In genomic region chr2:9142551-9143263, GRCh38 we compare ENCODE assay signal across 1 cellular context.
TF ChIP-seq lines count a peak whose summit lies in the region.

No MANE protein-coding gene starts in this region.

TF ChIP-seq in HepG2, 621 proteins besides CTCF, POLR2A, EP300 and RAD21 (continued from another document):
- TF ChIP-seq SALL2 (CRISPR knock-in tag; IDR thresholded peaks at IDR 0.05) (peak; percentile 79), RFX3 (CRISPR knock-in tag; IDR thresholded peaks at IDR 0.05) (no peak), PHF21A (CRISPR knock-in tag; IDR thresholded peaks at IDR 0.05) (peak; percentile 58; the same call in 1 of the 2 replicates), ELF4 (CRISPR knock-in tag; IDR thresholded peaks at IDR 0.05; ENCODE audit: borderline replicate concordance) (no peak), HNF4A (CRISPR knock-in tag; IDR thresholded peaks at IDR 0.05) (peak; percentile 4; the same call in 1 of the 2 replicates), ZNF44 (CRISPR knock-in tag; IDR thresholded peaks at IDR 0.05) (no peak), RBAK (CRISPR knock-in tag; IDR thresholded peaks at IDR 0.05) (no peak), HNRNPH1 (optimal IDR thresholded peaks at IDR 0.05; ENCODE audit: low read depth, low read length) (no peak), RXRB (CRISPR knock-in tag; IDR thresholded peaks at IDR 0.05; ENCODE audit: borderline replicate concordance) (peak; percentile 84), MTF2 (CRISPR knock-in tag; IDR thresholded peaks at IDR 0.05; ENCODE audit: borderline replicate concordance) (peak; percentile 86; the same call in 1 of the 2 replicates), ZNF337 (CRISPR knock-in tag; IDR thresholded peaks at IDR 0.05; ENCODE audit: borderline replicate concordance, low read depth) (no peak), SRSF9 (IDR thresholded peaks at IDR 0.05; ENCODE audit: borderline replicate concordance, insufficient read depth, low read depth, low read length, poor library complexity, severe bottlenecking) (no peak), ZNF570 (CRISPR knock-in tag; IDR thresholded peaks at IDR 0.05; ENCODE audit: borderline replicate concordance) (no peak), ZNF292 (CRISPR knock-in tag; IDR thresholded peaks at IDR 0.05; ENCODE audit: borderline replicate concordance, low read depth) (0 out of 2 replicates have a peak, but pooled peaks have one; percentile 20), ZEB1 (IDR thresholded peaks at IDR 0.05; ENCODE audit: insufficient replicate concordance, low read depth) (no peak), ZKSCAN5 (CRISPR knock-in tag; IDR thresholded peaks at IDR 0.05) (0 out of 2 replicates have a peak, but pooled peaks have one; percentile 37), NR1H2 (CRISPR knock-in tag; IDR thresholded peaks at IDR 0.05; ENCODE audit: borderline replicate concordance, low read depth) (no peak), E2F5 (CRISPR knock-in tag; conservative IDR thresholded peaks at IDR 0.05) (no peak)
- TF ChIP-seq, protein P1, sequence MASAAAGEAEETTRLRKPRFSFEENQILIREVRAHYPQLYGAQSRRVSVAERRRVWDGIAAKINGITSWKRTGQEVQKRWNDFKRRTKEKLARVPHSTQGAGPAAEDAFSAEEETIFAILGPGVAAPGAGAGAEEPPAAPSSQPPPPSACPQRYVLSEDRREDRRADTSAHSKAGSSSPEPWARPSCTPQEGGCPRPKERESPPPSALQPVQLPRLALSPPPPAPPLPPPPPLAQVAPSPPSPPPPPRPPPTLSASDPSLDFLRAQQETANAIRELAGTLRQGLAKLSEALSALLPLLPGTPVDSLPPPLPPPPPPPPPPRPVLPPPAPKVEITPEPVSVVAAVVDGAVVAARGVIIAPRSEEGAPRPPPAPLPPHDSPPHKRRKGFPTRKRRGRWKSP (CRISPR knock-in tag; IDR thresholded peaks at IDR 0.05) = 0 out of 2 replicates have a peak, but pooled peaks have one; percentile 45
- TF ChIP-seq, protein P2, sequence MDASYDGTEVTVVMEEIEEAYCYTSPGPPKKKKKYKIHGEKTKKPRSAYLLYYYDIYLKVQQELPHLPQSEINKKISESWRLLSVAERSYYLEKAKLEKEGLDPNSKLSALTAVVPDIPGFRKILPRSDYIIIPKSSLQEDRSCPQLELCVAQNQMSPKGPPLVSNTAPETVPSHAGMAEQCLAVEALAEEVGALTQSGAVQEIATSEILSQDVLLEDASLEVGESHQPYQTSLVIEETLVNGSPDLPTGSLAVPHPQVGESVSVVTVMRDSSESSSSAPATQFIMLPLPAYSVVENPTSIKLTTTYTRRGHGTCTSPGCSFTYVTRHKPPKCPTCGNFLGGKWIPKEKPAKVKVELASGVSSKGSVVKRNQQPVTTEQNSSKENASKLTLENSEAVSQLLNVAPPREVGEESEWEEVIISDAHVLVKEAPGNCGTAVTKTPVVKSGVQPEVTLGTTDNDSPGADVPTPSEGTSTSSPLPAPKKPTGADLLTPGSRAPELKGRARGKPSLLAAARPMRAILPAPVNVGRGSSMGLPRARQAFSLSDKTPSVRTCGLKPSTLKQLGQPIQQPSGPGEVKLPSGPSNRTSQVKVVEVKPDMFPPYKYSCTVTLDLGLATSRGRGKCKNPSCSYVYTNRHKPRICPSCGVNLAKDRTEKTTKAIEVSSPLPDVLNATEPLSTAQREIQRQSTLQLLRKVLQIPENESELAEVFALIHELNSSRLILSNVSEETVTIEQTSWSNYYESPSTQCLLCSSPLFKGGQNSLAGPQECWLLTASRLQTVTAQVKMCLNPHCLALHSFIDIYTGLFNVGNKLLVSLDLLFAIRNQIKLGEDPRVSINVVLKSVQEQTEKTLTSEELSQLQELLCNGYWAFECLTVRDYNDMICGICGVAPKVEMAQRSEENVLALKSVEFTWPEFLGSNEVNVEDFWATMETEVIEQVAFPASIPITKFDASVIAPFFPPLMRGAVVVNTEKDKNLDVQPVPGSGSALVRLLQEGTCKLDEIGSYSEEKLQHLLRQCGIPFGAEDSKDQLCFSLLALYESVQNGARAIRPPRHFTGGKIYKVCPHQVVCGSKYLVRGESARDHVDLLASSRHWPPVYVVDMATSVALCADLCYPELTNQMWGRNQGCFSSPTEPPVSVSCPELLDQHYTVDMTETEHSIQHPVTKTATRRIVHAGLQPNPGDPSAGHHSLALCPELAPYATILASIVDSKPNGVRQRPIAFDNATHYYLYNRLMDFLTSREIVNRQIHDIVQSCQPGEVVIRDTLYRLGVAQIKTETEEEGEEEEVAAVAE (CRISPR knock-in tag; IDR thresholded peaks at IDR 0.05; ENCODE audit: borderline replicate concordance) = no peak
- TF ChIP-seq, protein P3, sequence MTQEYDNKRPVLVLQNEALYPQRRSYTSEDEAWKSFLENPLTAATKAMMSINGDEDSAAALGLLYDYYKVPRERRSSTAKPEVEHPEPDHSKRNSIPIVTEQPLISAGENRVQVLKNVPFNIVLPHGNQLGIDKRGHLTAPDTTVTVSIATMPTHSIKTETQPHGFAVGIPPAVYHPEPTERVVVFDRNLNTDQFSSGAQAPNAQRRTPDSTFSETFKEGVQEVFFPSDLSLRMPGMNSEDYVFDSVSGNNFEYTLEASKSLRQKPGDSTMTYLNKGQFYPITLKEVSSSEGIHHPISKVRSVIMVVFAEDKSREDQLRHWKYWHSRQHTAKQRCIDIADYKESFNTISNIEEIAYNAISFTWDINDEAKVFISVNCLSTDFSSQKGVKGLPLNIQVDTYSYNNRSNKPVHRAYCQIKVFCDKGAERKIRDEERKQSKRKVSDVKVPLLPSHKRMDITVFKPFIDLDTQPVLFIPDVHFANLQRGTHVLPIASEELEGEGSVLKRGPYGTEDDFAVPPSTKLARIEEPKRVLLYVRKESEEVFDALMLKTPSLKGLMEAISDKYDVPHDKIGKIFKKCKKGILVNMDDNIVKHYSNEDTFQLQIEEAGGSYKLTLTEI (CRISPR knock-in tag; conservative IDR thresholded peaks at IDR 0.05) = no peak
TF ChIP-seq in HepG2: peak in this region for 197.
